In the genomic region with DNA sequence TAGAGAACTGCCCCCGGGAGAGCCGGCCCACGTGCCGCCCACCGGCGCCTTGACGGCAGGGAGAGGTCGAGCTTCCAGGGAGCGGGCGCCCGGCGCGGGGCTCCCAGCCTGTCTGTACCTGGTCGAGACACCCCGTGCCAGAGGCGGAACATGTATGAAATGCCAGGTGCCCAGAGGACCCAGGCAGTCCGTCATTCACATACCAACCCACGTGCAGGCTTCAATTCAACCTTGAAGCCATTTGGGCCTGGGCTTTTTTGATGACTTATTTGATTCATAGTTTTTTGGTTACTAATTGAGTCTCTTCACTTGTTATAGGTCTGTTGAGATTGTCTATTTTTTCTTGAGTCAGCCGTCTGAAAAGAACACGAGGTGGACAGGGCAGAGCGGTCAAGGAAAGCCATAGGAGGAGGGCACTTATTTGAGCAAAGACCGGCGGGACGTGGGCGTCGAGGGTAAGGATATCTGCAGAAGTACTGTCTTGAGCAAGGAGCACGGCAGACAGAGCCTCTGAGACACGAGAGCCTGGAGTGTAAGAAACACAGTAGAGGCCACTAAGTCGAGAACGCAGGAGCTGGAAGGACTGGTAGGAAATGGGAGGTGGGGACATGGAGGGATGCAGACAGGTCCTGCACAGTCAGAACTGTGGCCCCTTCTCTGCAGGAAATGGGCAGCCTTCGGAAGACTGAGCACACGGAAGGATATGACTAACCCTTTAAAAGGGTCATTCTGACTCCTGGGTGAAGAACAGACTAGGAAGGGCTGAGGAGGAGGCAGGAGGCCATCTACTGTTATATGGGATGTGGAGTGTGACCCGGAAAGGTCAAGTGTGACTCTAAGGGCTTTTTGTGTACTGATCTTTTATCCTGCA, we compare ENCODE assay signal across 1 cellular context.
TF ChIP-seq lines count a peak whose summit lies in the region.

No MANE protein-coding gene starts in this region.

TF ChIP-seq in GM12878, 131 proteins besides CTCF, POLR2A, EP300 and RAD21:
- TF ChIP-seq IRF4 (IDR thresholded peaks at IDR 0.05; ENCODE audit: low read depth, low read length): peak; percentile 62; the same call in 1 of the 2 replicates
- peak; percentile 34; the same call in 1 of the 2 replicates for TF ChIP-seq PAX5 (IDR thresholded peaks at IDR 0.05; ENCODE audit: borderline replicate concordance, low read depth, low read length)
- TF ChIP-seq, protein P1, sequence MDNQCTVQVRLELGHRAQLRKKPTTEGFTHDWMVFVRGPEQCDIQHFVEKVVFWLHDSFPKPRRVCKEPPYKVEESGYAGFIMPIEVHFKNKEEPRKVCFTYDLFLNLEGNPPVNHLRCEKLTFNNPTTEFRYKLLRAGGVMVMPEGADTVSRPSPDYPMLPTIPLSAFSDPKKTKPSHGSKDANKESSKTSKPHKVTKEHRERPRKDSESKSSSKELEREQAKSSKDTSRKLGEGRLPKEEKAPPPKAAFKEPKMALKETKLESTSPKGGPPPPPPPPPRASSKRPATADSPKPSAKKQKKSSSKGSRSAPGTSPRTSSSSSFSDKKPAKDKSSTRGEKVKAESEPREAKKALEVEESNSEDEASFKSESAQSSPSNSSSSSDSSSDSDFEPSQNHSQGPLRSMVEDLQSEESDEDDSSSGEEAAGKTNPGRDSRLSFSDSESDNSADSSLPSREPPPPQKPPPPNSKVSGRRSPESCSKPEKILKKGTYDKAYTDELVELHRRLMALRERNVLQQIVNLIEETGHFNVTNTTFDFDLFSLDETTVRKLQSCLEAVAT (IDR thresholded peaks at IDR 0.05): 0 out of 2 replicates have a peak, but pooled peaks have one; percentile 28
- TF ChIP-seq JUNB (IDR thresholded peaks at IDR 0.05): peak; percentile 55
- TF ChIP-seq SIN3A (IDR thresholded peaks at IDR 0.05; ENCODE audit: low read depth, low read length): no peak
